In the genomic region with DNA sequence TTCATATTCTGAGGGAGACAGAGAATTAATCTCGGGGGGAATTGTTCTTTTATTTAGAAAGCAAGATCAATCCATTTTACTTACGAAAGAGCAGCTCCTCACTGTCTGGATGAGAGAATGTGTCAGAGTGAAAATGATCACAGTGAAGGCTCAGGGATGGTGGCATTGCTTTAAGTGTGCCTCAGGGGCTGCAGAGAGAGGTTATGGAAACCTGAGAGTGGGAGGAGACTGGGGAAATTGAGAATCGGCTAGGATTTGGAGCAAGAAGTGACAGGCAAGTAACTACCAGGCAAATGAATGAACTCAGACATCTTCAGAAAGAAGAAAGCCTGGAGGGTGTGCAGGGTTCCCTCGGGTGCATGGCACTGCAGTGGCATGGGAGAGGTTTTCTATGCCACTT, we compare ENCODE assay signal across 1 cellular context.
TF ChIP-seq lines count a peak whose summit lies in the region.

No MANE protein-coding gene starts in this region.

TF ChIP-seq in GM23338, 12 proteins besides CTCF, POLR2A, EP300 and RAD21 (continued from another document):
- TF ChIP-seq, protein P1, sequence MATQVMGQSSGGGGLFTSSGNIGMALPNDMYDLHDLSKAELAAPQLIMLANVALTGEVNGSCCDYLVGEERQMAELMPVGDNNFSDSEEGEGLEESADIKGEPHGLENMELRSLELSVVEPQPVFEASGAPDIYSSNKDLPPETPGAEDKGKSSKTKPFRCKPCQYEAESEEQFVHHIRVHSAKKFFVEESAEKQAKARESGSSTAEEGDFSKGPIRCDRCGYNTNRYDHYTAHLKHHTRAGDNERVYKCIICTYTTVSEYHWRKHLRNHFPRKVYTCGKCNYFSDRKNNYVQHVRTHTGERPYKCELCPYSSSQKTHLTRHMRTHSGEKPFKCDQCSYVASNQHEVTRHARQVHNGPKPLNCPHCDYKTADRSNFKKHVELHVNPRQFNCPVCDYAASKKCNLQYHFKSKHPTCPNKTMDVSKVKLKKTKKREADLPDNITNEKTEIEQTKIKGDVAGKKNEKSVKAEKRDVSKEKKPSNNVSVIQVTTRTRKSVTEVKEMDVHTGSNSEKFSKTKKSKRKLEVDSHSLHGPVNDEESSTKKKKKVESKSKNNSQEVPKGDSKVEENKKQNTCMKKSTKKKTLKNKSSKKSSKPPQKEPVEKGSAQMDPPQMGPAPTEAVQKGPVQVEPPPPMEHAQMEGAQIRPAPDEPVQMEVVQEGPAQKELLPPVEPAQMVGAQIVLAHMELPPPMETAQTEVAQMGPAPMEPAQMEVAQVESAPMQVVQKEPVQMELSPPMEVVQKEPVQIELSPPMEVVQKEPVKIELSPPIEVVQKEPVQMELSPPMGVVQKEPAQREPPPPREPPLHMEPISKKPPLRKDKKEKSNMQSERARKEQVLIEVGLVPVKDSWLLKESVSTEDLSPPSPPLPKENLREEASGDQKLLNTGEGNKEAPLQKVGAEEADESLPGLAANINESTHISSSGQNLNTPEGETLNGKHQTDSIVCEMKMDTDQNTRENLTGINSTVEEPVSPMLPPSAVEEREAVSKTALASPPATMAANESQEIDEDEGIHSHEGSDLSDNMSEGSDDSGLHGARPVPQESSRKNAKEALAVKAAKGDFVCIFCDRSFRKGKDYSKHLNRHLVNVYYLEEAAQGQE (IDR thresholded peaks at IDR 0.05; ENCODE audit: unreplicated experiment), result no peak
- TF ChIP-seq EZH2 (IDR thresholded peaks at IDR 0.05; ENCODE audit: low read depth, unreplicated experiment) (no peak), ZNF331 (CRISPR knock-in tag; IDR thresholded peaks at IDR 0.05; ENCODE audit: low read depth) (no peak), CREB1 (CRISPR knock-in tag; IDR thresholded peaks at IDR 0.05; ENCODE audit: low read depth) (no peak), ZNF114 (CRISPR knock-in tag; IDR thresholded peaks at IDR 0.05) (no peak), STAT1 (IDR thresholded peaks at IDR 0.05; ENCODE audit: unreplicated experiment) (no peak), POLR2AphosphoS5 (IDR thresholded peaks at IDR 0.05; ENCODE audit: low read depth) (no peak), EZH2phosphoT487 (IDR thresholded peaks at IDR 0.05; ENCODE audit: unreplicated experiment) (no peak), JUNB (IDR thresholded peaks at IDR 0.05; ENCODE audit: unreplicated experiment) (no peak), NANOG (IDR thresholded peaks at IDR 0.05; ENCODE audit: borderline replicate concordance) (no peak)
- TF ChIP-seq, protein P2, sequence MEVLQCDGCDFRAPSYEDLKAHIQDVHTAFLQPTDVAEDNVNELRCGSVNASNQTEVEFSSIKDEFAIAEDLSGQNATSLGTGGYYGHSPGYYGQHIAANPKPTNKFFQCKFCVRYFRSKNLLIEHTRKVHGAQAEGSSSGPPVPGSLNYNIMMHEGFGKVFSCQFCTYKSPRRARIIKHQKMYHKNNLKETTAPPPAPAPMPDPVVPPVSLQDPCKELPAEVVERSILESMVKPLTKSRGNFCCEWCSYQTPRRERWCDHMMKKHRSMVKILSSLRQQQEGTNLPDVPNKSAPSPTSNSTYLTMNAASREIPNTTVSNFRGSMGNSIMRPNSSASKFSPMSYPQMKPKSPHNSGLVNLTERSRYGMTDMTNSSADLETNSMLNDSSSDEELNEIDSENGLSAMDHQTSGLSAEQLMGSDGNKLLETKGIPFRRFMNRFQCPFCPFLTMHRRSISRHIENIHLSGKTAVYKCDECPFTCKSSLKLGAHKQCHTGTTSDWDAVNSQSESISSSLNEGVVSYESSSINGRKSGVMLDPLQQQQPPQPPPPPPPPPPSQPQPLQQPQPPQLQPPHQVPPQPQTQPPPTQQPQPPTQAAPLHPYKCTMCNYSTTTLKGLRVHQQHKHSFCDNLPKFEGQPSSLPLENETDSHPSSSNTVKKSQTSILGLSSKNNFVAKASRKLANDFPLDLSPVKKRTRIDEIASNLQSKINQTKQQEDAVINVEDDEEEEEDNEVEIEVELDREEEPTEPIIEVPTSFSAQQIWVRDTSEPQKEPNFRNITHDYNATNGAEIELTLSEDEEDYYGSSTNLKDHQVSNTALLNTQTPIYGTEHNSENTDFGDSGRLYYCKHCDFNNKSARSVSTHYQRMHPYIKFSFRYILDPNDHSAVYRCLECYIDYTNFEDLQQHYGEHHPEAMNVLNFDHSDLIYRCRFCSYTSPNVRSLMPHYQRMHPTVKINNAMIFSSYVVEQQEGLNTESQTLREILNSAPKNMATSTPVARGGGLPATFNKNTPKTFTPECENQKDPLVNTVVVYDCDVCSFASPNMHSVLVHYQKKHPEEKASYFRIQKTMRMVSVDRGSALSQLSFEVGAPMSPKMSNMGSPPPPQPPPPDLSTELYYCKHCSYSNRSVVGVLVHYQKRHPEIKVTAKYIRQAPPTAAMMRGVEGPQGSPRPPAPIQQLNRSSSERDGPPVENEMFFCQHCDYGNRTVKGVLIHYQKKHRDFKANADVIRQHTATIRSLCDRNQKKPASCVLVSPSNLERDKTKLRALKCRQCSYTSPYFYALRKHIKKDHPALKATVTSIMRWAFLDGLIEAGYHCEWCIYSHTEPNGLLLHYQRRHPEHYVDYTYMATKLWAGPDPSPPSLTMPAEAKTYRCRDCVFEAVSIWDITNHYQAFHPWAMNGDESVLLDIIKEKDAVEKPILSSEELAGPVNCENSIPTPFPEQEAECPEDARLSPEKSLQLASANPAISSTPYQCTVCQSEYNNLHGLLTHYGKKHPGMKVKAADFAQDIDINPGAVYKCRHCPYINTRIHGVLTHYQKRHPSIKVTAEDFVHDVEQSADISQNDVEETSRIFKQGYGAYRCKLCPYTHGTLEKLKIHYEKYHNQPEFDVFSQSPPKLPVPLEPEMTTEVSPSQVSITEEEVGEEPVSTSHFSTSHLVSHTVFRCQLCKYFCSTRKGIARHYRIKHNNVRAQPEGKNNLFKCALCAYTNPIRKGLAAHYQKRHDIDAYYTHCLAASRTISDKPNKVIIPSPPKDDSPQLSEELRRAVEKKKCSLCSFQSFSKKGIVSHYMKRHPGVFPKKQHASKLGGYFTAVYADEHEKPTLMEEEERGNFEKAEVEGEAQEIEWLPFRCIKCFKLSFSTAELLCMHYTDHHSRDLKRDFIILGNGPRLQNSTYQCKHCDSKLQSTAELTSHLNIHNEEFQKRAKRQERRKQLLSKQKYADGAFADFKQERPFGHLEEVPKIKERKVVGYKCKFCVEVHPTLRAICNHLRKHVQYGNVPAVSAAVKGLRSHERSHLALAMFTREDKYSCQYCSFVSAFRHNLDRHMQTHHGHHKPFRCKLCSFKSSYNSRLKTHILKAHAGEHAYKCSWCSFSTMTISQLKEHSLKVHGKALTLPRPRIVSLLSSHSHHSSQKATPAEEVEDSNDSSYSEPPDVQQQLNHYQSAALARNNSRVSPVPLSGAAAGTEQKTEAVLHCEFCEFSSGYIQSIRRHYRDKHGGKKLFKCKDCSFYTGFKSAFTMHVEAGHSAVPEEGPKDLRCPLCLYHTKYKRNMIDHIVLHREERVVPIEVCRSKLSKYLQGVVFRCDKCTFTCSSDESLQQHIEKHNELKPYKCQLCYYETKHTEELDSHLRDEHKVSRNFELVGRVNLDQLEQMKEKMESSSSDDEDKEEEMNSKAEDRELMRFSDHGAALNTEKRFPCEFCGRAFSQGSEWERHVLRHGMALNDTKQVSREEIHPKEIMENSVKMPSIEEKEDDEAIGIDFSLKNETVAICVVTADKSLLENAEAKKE (CRISPR knock-in tag; IDR thresholded peaks at IDR 0.05), result no peak
